ENCODE assay signal across 28 cellular contexts in the genomic region with DNA sequence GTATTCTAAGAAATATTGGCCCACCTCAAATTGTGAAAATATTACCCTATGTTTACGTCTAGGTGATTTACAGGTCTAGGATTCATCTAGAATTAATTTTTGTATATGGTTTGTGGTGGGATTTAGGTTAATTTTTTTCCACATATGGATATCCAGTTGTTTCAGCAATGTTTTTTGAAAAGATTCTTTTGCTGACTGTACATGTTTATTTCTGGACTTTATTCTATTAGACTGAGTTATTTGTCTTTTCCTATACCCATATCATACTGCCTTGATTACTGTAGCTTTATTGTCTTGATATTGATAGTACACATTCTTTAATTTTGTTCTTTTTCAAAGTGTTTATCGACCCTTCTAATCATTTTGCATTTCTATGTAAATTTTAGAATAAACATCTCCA.
"Had no signal": no experiment of that assay in that cellular context is flagged by ENCODE, and none has a peak within 500 bp of the region (broad histone marks: within the 10 kb centered on the region; RNA-seq: fewer than 3 reads in every experiment).

No MANE protein-coding gene starts in this region.

- H3K4me1 Mint-ChIP-seq: stimulated activated effector memory CD8-positive, alpha-beta T cell treated with anti-CD3 and anti-CD28 coated beads, Interleukin-12 subunit alpha, Interleukin-12 subunit beta, amount 100 ng/mL, for 72 hours; stimulated activated memory B cell treated with anti-CD40 and anti-IgM and Interleukin-4, amounts not matched to agents 10 μg/mL and 1 μg/mL and 100 μg/mL, for 72 hours; stimulated activated naive CD8-positive, alpha-beta T cell treated with anti-CD3 and anti-CD28 coated beads, Interleukin-15, amount 100 ng/mL, for 72 hours had no signal

- H3K36me3 ChIP-seq: stomach, suprapubic skin, thoracic aorta, thyroid gland, tibial artery, tibial nerve, transverse colon, upper lobe of left lung, upper lobe of right lung, uterus, vagina had no signal

- H3K36me3 Mint-ChIP-seq: stimulated activated memory B cell treated with anti-CD40 and anti-IgM and Interleukin-4, amounts not matched to agents 10 μg/mL and 1 μg/mL and 100 μg/mL, for 72 hours had no signal

- H3K27me3 Mint-ChIP-seq: stimulated activated memory B cell treated with anti-CD40 and anti-IgM and Interleukin-4, amounts not matched to agents 10 μg/mL and 1 μg/mL and 100 μg/mL, for 72 hours; type B pancreatic cell had no signal

- H3K4me1 ChIP-seq: stomach, suprapubic skin, testis, thyroid gland, tibial nerve, upper lobe of left lung, upper lobe of right lung, uterus had no signal

- H3K4me3 ChIP-seq: stomach, suprapubic skin, testis, thoracic aorta, thyroid gland, tibial artery, tibial nerve, transverse colon, upper lobe of left lung, upper lobe of right lung, uterus, vagina had no signal

- H3K27ac ChIP-seq: stomach, suprapubic skin, testis, thoracic aorta, thyroid gland, tibial artery, tibial nerve, transverse colon, upper lobe of left lung, upper lobe of right lung, uterus, vagina had no signal

- FAIRE-seq: urothelium cell line had no signal

- DNase-seq: stimulated activated CD4-positive, alpha-beta T cell treated with anti-CD3 and anti-CD28 coated beads, Interleukin-2, amount 100 ng/mL, for 48 hours; stimulated activated CD4-positive, alpha-beta T cell treated with anti-CD3 and anti-CD28 coated beads, Interleukin-4, amount 100 ng/mL, for 1 hour; stimulated activated CD4-positive, alpha-beta T cell treated with anti-CD3 and anti-CD28 coated beads, Interleukin-4, amount 100 ng/mL, for 24 hours; stimulated activated CD4-positive, alpha-beta T cell treated with anti-CD3 and anti-CD28 coated beads, Interleukin-4, amount 100 ng/mL, for 4 hours; stimulated activated CD8-positive, alpha-beta memory T cell treated with anti-CD3 and anti-CD28 coated beads, Interleukin-4, amount 100 ng/mL, for 48 hours; stimulated activated naive B cell treated with anti-CD40 and anti-IgM and Interleukin-4, amounts not matched to agents 10 μg/mL and 1 μg/mL and 100 μg/mL, for 72 hours; stimulated activated naive CD4-positive, alpha-beta T cell; stimulated activated naive CD4-positive, alpha-beta T cell treated with Interleukin-2 at 50 U/mL for 16 hours; stimulated activated naive CD8-positive, alpha-beta T cell treated with anti-CD3 and anti-CD28 coated beads, Interleukin-15, amount 100 ng/mL, for 72 hours; stimulated activated naive CD8-positive, alpha-beta T cell treated with anti-CD3 and anti-CD28 coated beads, Interleukin-15, Interleukin-2, amounts not matched to agents 100 U/mL and 50 U/mL, for 24 hours; stomach; substantia nigra; testis; thyroid gland; tibial artery; transverse colon; upper lobe of left lung; upper lobe of right lung; uterus had no signal

- H3K4me3 Mint-ChIP-seq: stimulated activated effector memory CD8-positive, alpha-beta T cell treated with anti-CD3 and anti-CD28 coated beads, Interleukin-12 subunit alpha, Interleukin-12 subunit beta, amount 100 ng/mL, for 72 hours; stimulated activated memory B cell treated with anti-CD40 and anti-IgM and Interleukin-4, amounts not matched to agents 10 μg/mL and 1 μg/mL and 100 μg/mL, for 72 hours; stimulated activated naive B cell treated with anti-CD40 and anti-IgM and Interleukin-4, amounts not matched to agents 10 μg/mL and 1 μg/mL and 100 μg/mL, for 72 hours; stimulated activated naive CD8-positive, alpha-beta T cell treated with anti-CD3 and anti-CD28 coated beads, Interleukin-15, amount 100 ng/mL, for 72 hours; stimulated activated naive CD8-positive, alpha-beta T cell treated with anti-CD3 and anti-CD28 coated beads, Interleukin-15, Interleukin-2, amounts not matched to agents 100 ng/mL and 50 ng/mL, for 24 hours; type B pancreatic cell had no signal

- H3K27me3 ChIP-seq: suprapubic skin, testis, thyroid gland, tibial artery, tibial nerve, upper lobe of left lung, upper lobe of right lung, uterus, vagina had no signal

- H3K9me3 Mint-ChIP-seq: stimulated activated effector memory CD8-positive, alpha-beta T cell treated with anti-CD3 and anti-CD28 coated beads, Interleukin-12 subunit alpha, Interleukin-12 subunit beta, amount 100 ng/mL, for 72 hours; stimulated activated memory B cell treated with anti-CD40 and anti-IgM and Interleukin-4, amounts not matched to agents 10 μg/mL and 1 μg/mL and 100 μg/mL, for 72 hours; stimulated activated naive CD8-positive, alpha-beta T cell treated with anti-CD3 and anti-CD28 coated beads, Interleukin-15, Interleukin-2, amounts not matched to agents 100 ng/mL and 50 ng/mL, for 24 hours; type B pancreatic cell had no signal

- ATAC-seq: stimulated activated effector memory CD8-positive, alpha-beta T cell treated with anti-CD3 and anti-CD28 coated beads, Interleukin-12 subunit alpha, Interleukin-12 subunit beta, amount 100 ng/mL, for 72 hours; stimulated activated memory B cell treated with anti-CD40 and anti-IgM and Interleukin-4, amounts not matched to agents 10 μg/mL and 1 μg/mL and 100 μg/mL, for 72 hours; stimulated activated naive B cell treated with anti-CD40 and anti-IgM and Interleukin-4, amounts not matched to agents 10 μg/mL and 1 μg/mL and 100 μg/mL, for 72 hours; stimulated activated naive CD8-positive, alpha-beta T cell treated with anti-CD3 and anti-CD28 coated beads, Interleukin-15, amount 100 ng/mL, for 72 hours; stimulated activated naive CD8-positive, alpha-beta T cell treated with anti-CD3 and anti-CD28 coated beads, Interleukin-15, Interleukin-2, amounts not matched to agents 100 U/mL and 50 U/mL, for 24 hours; upper lobe of right lung had no signal

- H3K27ac Mint-ChIP-seq: stimulated activated effector memory CD8-positive, alpha-beta T cell treated with anti-CD3 and anti-CD28 coated beads, Interleukin-12 subunit alpha, Interleukin-12 subunit beta, amount 100 ng/mL, for 72 hours; stimulated activated memory B cell treated with anti-CD40 and anti-IgM and Interleukin-4, amounts not matched to agents 10 μg/mL and 1 μg/mL and 100 μg/mL, for 72 hours; stimulated activated naive B cell treated with anti-CD40 and anti-IgM and Interleukin-4, amounts not matched to agents 10 μg/mL and 1 μg/mL and 100 μg/mL, for 72 hours; stimulated activated naive CD8-positive, alpha-beta T cell treated with anti-CD3 and anti-CD28 coated beads, Interleukin-15, Interleukin-2, amounts not matched to agents 100 ng/mL and 50 ng/mL, for 24 hours; type B pancreatic cell had no signal

- H3K9me3 ChIP-seq: stomach, suprapubic skin, testis, thoracic aorta, thyroid gland, tibial artery, tibial nerve, transverse colon, upper lobe of left lung, upper lobe of right lung, uterus, vagina had no signal
